Comparison of ENCODE assay signal across 27 cellular contexts in the genomic region with DNA sequence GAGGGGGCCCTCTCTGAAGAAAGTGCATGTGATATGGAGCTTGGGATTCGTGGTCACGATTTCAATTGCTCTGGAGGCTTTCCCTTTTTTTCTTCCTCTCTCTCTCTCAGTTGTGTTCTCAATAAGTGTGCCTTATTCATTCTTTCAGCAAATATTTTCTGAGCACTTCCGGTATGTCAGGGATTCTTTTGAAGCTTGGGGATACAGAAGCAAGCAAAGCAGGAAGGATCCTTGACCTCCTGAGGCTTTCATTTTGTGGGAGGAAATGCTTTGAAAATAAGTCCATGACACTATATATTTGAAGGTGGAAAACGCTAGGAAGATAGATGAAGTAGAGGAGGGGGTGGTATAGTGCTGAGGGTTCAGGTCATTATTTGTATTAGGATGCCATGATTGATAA. TPM values are rescaled to one million over a fixed set of nuclear protein-coding genes. Genes with fewer than 3 reads are reported as not detected.
"Had no signal": no experiment of that assay in that cellular context is flagged by ENCODE, and none has a peak within 500 bp of the region (broad histone marks: within the 10 kb centered on the region; RNA-seq: fewer than 3 reads in every experiment).

No MANE protein-coding gene starts in this region.

- H3K4me1 ChIP-seq: stomach, testis, thyroid gland, upper lobe of left lung had no signal

- H3K27ac Mint-ChIP-seq: immature natural killer cell; memory B cell; natural killer cell treated with Interleukin-12 subunit alpha and Interleukin-12 subunit beta and Interleukin-15 and Interleukin-18, amount 100 ng/mL, for 72 hours; progenitor cell of endocrine pancreas; stimulated activated naive B cell treated with anti-CD40 and anti-IgM and Interleukin-4, amounts not matched to agents 10 μg/mL and 1 μg/mL and 100 μg/mL, for 72 hours had no signal

- H3K4me1 Mint-ChIP-seq: immature natural killer cell; memory B cell; naive thymus-derived CD4-positive, alpha-beta T cell; stimulated activated naive B cell treated with anti-CD40 and anti-IgM and Interleukin-4, amounts not matched to agents 10 μg/mL and 1 μg/mL and 100 μg/mL, for 72 hours had no signal

- H3K4me3 Mint-ChIP-seq: immature natural killer cell; memory B cell; naive thymus-derived CD4-positive, alpha-beta T cell; natural killer cell treated with Interleukin-12 subunit alpha and Interleukin-12 subunit beta and Interleukin-15 and Interleukin-18, amount 100 ng/mL, for 72 hours; stimulated activated naive B cell treated with anti-CD40 and anti-IgM and Interleukin-4, amounts not matched to agents 10 μg/mL and 1 μg/mL and 100 μg/mL, for 72 hours had no signal

- ATAC-seq: mucosa of descending colon; naive thymus-derived CD4-positive, alpha-beta T cell; natural killer cell treated with Interleukin-12 subunit alpha and Interleukin-12 subunit beta and Interleukin-15 and Interleukin-18, amount 100 ng/mL, for 72 hours; sciatic nerve; stimulated activated naive B cell treated with anti-CD40 and anti-IgM and Interleukin-4, amounts not matched to agents 10 μg/mL and 1 μg/mL and 100 μg/mL, for 72 hours; stimulated activated naive CD8-positive, alpha-beta T cell treated with anti-CD3 and anti-CD28 coated beads, Interleukin-15, Interleukin-2, amounts not matched to agents 100 U/mL and 50 U/mL, for 24 hours had no signal

- H3K27me3 ChIP-seq: ovary, right atrium auricular region, stomach, testis, thyroid gland, transverse colon, upper lobe of left lung, vagina had no signal

- H3K9me3 ChIP-seq: left ventricle myocardium inferior, mucosa of descending colon, ovary, right atrium auricular region, stomach, testis, thyroid gland, transverse colon, upper lobe of left lung, vagina had no signal

- H3K4me3 ChIP-seq: left ventricle myocardium inferior, lung, mucosa of descending colon, ovary, right atrium auricular region, skin epidermis, stomach, testis, thyroid gland, transverse colon, upper lobe of left lung, vagina had no signal

- DNase-seq: hypothalamus; immature natural killer cell; islet precursor cell; left ventricle myocardium inferior; midbrain; mucosa of descending colon; naive thymus-derived CD4-positive, alpha-beta T cell; ovary; stimulated activated CD4-positive, alpha-beta T cell treated with anti-CD3 and anti-CD28 coated beads, Interleukin-12 subunit alpha, Interleukin-12 subunit beta, amount 100 ng/mL, for 4 hours; stimulated activated CD4-positive, alpha-beta T cell treated with anti-CD3 and anti-CD28 coated beads, Interleukin-15, amount 100 ng/mL, for 24 hours; stimulated activated CD4-positive, alpha-beta T cell treated with anti-CD3 and anti-CD28 coated beads, Interleukin-2, amount 100 ng/mL, for 24 hours; stimulated activated CD4-positive, alpha-beta T cell treated with anti-CD3 and anti-CD28 coated beads, Interleukin-4, amount 100 ng/mL, for 1 hour; stimulated activated naive B cell treated with anti-CD40 and anti-IgM and Interleukin-4, amounts not matched to agents 10 μg/mL and 1 μg/mL and 100 μg/mL, for 72 hours; stimulated activated naive CD8-positive, alpha-beta T cell treated with anti-CD3 and anti-CD28 coated beads, Interleukin-15, Interleukin-2, amounts not matched to agents 100 U/mL and 50 U/mL, for 24 hours; stomach; testis; thyroid gland; transverse colon; upper lobe of left lung had no signal

- H3K27ac ChIP-seq: left ventricle myocardium inferior, ovary, right atrium auricular region, skin epidermis, stomach, testis, thyroid gland, transverse colon, upper lobe of left lung, vagina had no signal

- H3K36me3 Mint-ChIP-seq: immature natural killer cell; memory B cell; naive thymus-derived CD4-positive, alpha-beta T cell; natural killer cell treated with Interleukin-12 subunit alpha and Interleukin-12 subunit beta and Interleukin-15 and Interleukin-18, amount 100 ng/mL, for 72 hours; stimulated activated naive B cell treated with anti-CD40 and anti-IgM and Interleukin-4, amounts not matched to agents 10 μg/mL and 1 μg/mL and 100 μg/mL, for 72 hours had no signal

- H3K27me3 Mint-ChIP-seq: memory B cell; stimulated activated naive B cell treated with anti-CD40 and anti-IgM and Interleukin-4, amounts not matched to agents 10 μg/mL and 1 μg/mL and 100 μg/mL, for 72 hours had no signal

- H3K9me3 Mint-ChIP-seq: natural killer cell treated with Interleukin-12 subunit alpha and Interleukin-12 subunit beta and Interleukin-15 and Interleukin-18, amount 100 ng/mL, for 72 hours; stimulated activated naive B cell treated with anti-CD40 and anti-IgM and Interleukin-4, amounts not matched to agents 10 μg/mL and 1 μg/mL and 100 μg/mL, for 72 hours had no signal

- H3K36me3 ChIP-seq: left ventricle myocardium inferior, ovary, right atrium auricular region, stomach, thyroid gland, transverse colon, upper lobe of left lung, vagina had no signal

RNA-seq across cellular contexts. Expression of gene GABRE, which starts 12.6 kb away (rescaled TPM):
- total RNA-seq: naive thymus-derived CD4-positive, alpha-beta T cell; natural killer cell treated with Interleukin-12 subunit alpha and Interleukin-12 subunit beta and Interleukin-15 and Interleukin-18, amount 100 ng/mL, for 72 hours had no signal
